ENCODE assay signal across 1 cellular context in genomic region chr15:90035095-90035834, GRCh38.
TF ChIP-seq lines count a peak whose summit lies in the region.

No MANE protein-coding gene starts in this region.

TF ChIP-seq in HepG2, 621 proteins besides CTCF, POLR2A, EP300 and RAD21 (continued from another document and continues in another):
- TF ChIP-seq ZNF275 (CRISPR knock-in tag; IDR thresholded peaks at IDR 0.05; ENCODE audit: borderline replicate concordance), result no peak
- TF ChIP-seq TAF1 (CRISPR knock-in tag; IDR thresholded peaks at IDR 0.05), result no peak
- no peak for TF ChIP-seq KAT7 (CRISPR knock-in tag; IDR thresholded peaks at IDR 0.05; ENCODE audit: borderline replicate concordance)
- no peak for TF ChIP-seq EHMT2 (IDR thresholded peaks at IDR 0.05; ENCODE audit: borderline replicate concordance, low read depth, low read length)
- no peak for TF ChIP-seq MTF2 (CRISPR knock-in tag; IDR thresholded peaks at IDR 0.05; ENCODE audit: borderline replicate concordance)
- TF ChIP-seq ZNF101 (CRISPR knock-in tag; IDR thresholded peaks at IDR 0.05; ENCODE audit: borderline replicate concordance, low read depth), result no peak
- no peak for TF ChIP-seq ZNF605 (CRISPR knock-in tag; IDR thresholded peaks at IDR 0.05)
- no peak for TF ChIP-seq HINFP (CRISPR knock-in tag; IDR thresholded peaks at IDR 0.05; ENCODE audit: low read depth)
- TF ChIP-seq FLYWCH1 (CRISPR knock-in tag; IDR thresholded peaks at IDR 0.05), result no peak
- TF ChIP-seq ZNF24 (IDR thresholded peaks at IDR 0.05), result no peak
- TF ChIP-seq ZNF124 (CRISPR knock-in tag; IDR thresholded peaks at IDR 0.05), result no peak
- TF ChIP-seq REPIN1 (CRISPR knock-in tag; IDR thresholded peaks at IDR 0.05; ENCODE audit: borderline replicate concordance, low read depth), result no peak
- 0 out of 2 replicates have a peak, but pooled peaks have one; percentile 50 for TF ChIP-seq ZSCAN25 (CRISPR knock-in tag; IDR thresholded peaks at IDR 0.05)
- TF ChIP-seq GFI1 (CRISPR knock-in tag; IDR thresholded peaks at IDR 0.05; ENCODE audit: borderline replicate concordance), result no peak
- no peak for TF ChIP-seq MED8 (CRISPR knock-in tag; IDR thresholded peaks at IDR 0.05; ENCODE audit: insufficient replicate concordance)
- TF ChIP-seq ZIK1 (CRISPR knock-in tag; IDR thresholded peaks at IDR 0.05; ENCODE audit: borderline replicate concordance, low read depth), result no peak
- TF ChIP-seq AKAP8 (CRISPR knock-in tag; IDR thresholded peaks at IDR 0.05), result no peak
- TF ChIP-seq NBN (conservative IDR thresholded peaks at IDR 0.05), result no peak
- TF ChIP-seq HBP1 (CRISPR knock-in tag; IDR thresholded peaks at IDR 0.05; ENCODE audit: low read depth), result no peak
- TF ChIP-seq ZBTB46 (CRISPR knock-in tag; IDR thresholded peaks at IDR 0.05; ENCODE audit: borderline replicate concordance), result no peak
- TF ChIP-seq CCAR2 (optimal IDR thresholded peaks at IDR 0.05; ENCODE audit: low read depth, low read length), result no peak
- 0 out of 2 replicates have a peak, but pooled peaks have one; percentile 28 for TF ChIP-seq MEIS2 (CRISPR knock-in tag; IDR thresholded peaks at IDR 0.05)
- TF ChIP-seq ZNF362 (CRISPR knock-in tag; IDR thresholded peaks at IDR 0.05; ENCODE audit: borderline replicate concordance), result no peak
- no peak for TF ChIP-seq NAIF1 (CRISPR knock-in tag; IDR thresholded peaks at IDR 0.05; ENCODE audit: borderline replicate concordance)
- TF ChIP-seq ZNF619 (CRISPR knock-in tag; IDR thresholded peaks at IDR 0.05), result no peak
- TF ChIP-seq HDAC2 (CRISPR knock-in tag; IDR thresholded peaks at IDR 0.05), result peak; percentile 45; the same call in 1 of the 2 replicates
- TF ChIP-seq BATF2 (CRISPR knock-in tag; IDR thresholded peaks at IDR 0.05), result no peak
- TF ChIP-seq RELA (CRISPR knock-in tag; IDR thresholded peaks at IDR 0.05), result no peak
- TF ChIP-seq ZNF776 (CRISPR knock-in tag; IDR thresholded peaks at IDR 0.05), result no peak
- TF ChIP-seq PITX1 (CRISPR knock-in tag; IDR thresholded peaks at IDR 0.05), result peak; percentile 65; the same call in 1 of the 2 replicates
- no peak for TF ChIP-seq NFE2L1 (CRISPR knock-in tag; IDR thresholded peaks at IDR 0.05; ENCODE audit: borderline replicate concordance)
- TF ChIP-seq DR1 (CRISPR knock-in tag; IDR thresholded peaks at IDR 0.05), result no peak
- no peak for TF ChIP-seq AKNA (CRISPR knock-in tag; IDR thresholded peaks at IDR 0.05; ENCODE audit: borderline replicate concordance)
- peak; percentile 64 for TF ChIP-seq NCOA2 (CRISPR knock-in tag; IDR thresholded peaks at IDR 0.05)
- no peak for TF ChIP-seq POLR2G (IDR thresholded peaks at IDR 0.05; ENCODE audit: low read depth, low read length)
- no peak for TF ChIP-seq ZNF430 (CRISPR knock-in tag; IDR thresholded peaks at IDR 0.05)
- TF ChIP-seq GTF2F1 (IDR thresholded peaks at IDR 0.05; ENCODE audit: low read length), result no peak
- peak; percentile 55; the same call in 1 of the 2 replicates for TF ChIP-seq ZMYM2 (CRISPR knock-in tag; IDR thresholded peaks at IDR 0.05)
- TF ChIP-seq MTA1 (CRISPR knock-in tag; IDR thresholded peaks at IDR 0.05; ENCODE audit: borderline replicate concordance), result no peak
- no peak for TF ChIP-seq TARDBP (CRISPR knock-in tag; IDR thresholded peaks at IDR 0.05)
- no peak for TF ChIP-seq RBAK (CRISPR knock-in tag; IDR thresholded peaks at IDR 0.05)
- TF ChIP-seq ZNF484 (CRISPR knock-in tag; IDR thresholded peaks at IDR 0.05; ENCODE audit: borderline replicate concordance, low read depth), result no peak
- TF ChIP-seq PRDM4 (CRISPR knock-in tag; IDR thresholded peaks at IDR 0.05; ENCODE audit: borderline replicate concordance), result no peak
- no peak; the same call in 1 of the 2 replicates for TF ChIP-seq HNF4A (CRISPR knock-in tag; IDR thresholded peaks at IDR 0.05)
- no peak for TF ChIP-seq ZBTB37 (CRISPR knock-in tag; IDR thresholded peaks at IDR 0.05)
- peak; percentile 77 for TF ChIP-seq ZBTB38 (CRISPR knock-in tag; IDR thresholded peaks at IDR 0.05)
- no peak for TF ChIP-seq ETS1 (CRISPR knock-in tag; IDR thresholded peaks at IDR 0.05)
- TF ChIP-seq ARNTL (CRISPR knock-in tag; IDR thresholded peaks at IDR 0.05), result no peak
- no peak for TF ChIP-seq SP2 (CRISPR knock-in tag; IDR thresholded peaks at IDR 0.05)
- TF ChIP-seq ZNF33A (CRISPR knock-in tag; IDR thresholded peaks at IDR 0.05; ENCODE audit: borderline replicate concordance), result no peak
- TF ChIP-seq PRPF4 (IDR thresholded peaks at IDR 0.05; ENCODE audit: low read depth, low read length, poor library complexity, severe bottlenecking), result no peak
- no peak for TF ChIP-seq RBM39 (IDR thresholded peaks at IDR 0.05; ENCODE audit: low read depth, low read length, poor library complexity, severe bottlenecking)
- TF ChIP-seq NR2F1 (CRISPR knock-in tag; IDR thresholded peaks at IDR 0.05), result no peak
